In the genomic region with DNA sequence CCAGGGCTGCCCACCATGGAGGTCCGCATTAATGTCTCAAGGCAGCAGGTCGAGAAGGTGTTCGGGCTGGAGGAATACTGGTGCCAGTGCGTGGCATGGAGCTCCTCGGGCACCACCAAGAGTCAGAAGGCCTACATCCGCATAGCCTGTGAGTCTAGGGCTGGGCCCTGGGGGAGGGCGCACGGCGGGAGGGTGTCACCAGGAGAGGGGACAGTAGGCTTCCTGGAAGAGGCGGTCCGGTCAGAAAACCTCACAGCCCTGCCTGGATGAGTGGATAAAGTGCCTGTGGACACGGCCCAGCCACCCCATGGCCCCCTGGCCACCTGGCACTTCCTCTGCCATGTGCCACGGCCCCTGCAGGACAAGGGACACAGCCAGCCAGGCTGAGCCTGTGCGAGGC, we compare ENCODE assay signal across 25 cellular contexts. TPM values are rescaled to one million over a fixed set of nuclear protein-coding genes. Genes with fewer than 3 reads are reported as not detected.
A peak's percentile ranks its signal among the peaks of the same experiment; 100 is the strongest.
DNase-seq lines count a peak whose midpoint lies in the region; ATAC-seq, FAIRE-seq and TF ChIP-seq lines count a peak whose summit lies in the region.
"Had no signal": no experiment of that assay in that cellular context is flagged by ENCODE, and none has a peak within 500 bp of the region (broad histone marks: within the 10 kb centered on the region; RNA-seq: fewer than 3 reads in every experiment).

No MANE protein-coding gene starts in this region.

- POLR2A ChIA-PET in HEK293 (lab: Yijun Ruan, JAX) (no interaction called here), K562 (lab: Yijun Ruan, JAX) (interaction anchor here (0.7 kb wide), 1 partner anchor 152 kb away, joined by 3 read pairs; no protein-coding TSS in a partner anchor)

- TF ChIP-seq CTCF in HEK293 (tag by site-specific recombination; IDR thresholded peaks at IDR 0.05), result no peak
- TF ChIP-seq CTCF in K562 (IDR thresholded peaks at IDR 0.05 in 2 of 3, conservative IDR thresholded peaks at IDR 0.05 in 1 of 3; ENCODE audit: insufficient read depth in 2 of 3, low read depth in 1 of 3, low read length in 3 of 3), result no peak
- no peak for TF ChIP-seq CTCF in neural crest cell (conservative IDR thresholded peaks at IDR 0.05)

- H2BK15ac ChIP-seq in neuronal stem cell (ENCODE audit: low read length), result peak overlapping the region; percentile 100

- TF ChIP-seq RAD21 in K562 (CRISPR knock-in tag; conservative IDR thresholded peaks at IDR 0.05 in 1 of 2, IDR thresholded peaks at IDR 0.05 in 1 of 2), result no peak

- no peak overlapping the region for H3K14ac ChIP-seq in neuronal stem cell (ENCODE audit: low read length)

- CTCF ChIA-PET in HEK293 (lab: Yijun Ruan, JAX), result no interaction called here
- CTCF ChIA-PET in K562 (lab: Yijun Ruan, JAX; ENCODE audit: low intra/inter-chr PET ratio), result no interaction called here

- peak overlapping the region; percentile 100 for H2AK5ac ChIP-seq in neuronal stem cell (ENCODE audit: low read depth, low read length)

- FAIRE-seq in K562 (lab: Jason Lieb, UNC), result no peak
- FAIRE-seq: A204.1, D721Med, G401.6, GM12891, GM19239 had no signal

- WGBS in K562 (ENCODE audit: insufficient coverage, low coverage, missing lambda C conversion rate), result 3% methylated on average over 9 of the region's 14 CpGs
- no CpG with 5 or more reads among the region's 14 CpGs for WGBS in neuronal stem cell (ENCODE audit: extremely low coverage in 2 of 2, insufficient read length in 2 of 2, insufficient replicate concordance in 1 of 2), 2 donors

- no peaks in the 10 kb centered on the region for H3K4me1 ChIP-seq in HEK293 (ENCODE audit: control insufficient read depth, insufficient read depth, low read length)
- H3K4me1 ChIP-seq in K562 (replicated peaks in 1 of 2; ENCODE audit: control insufficient read depth in 2 of 2, insufficient read depth in 2 of 2, low read length in 2 of 2), result peaks cover 5 to 48% of the 10 kb centered on the region in 2 experiments; a peak in 4 of 5 replicates
- peaks cover 47 to 51% of the 10 kb centered on the region in 2 donors for H3K4me1 ChIP-seq in neuronal stem cell (ENCODE audit: control insufficient read depth in 2 of 2, insufficient read depth in 1 of 2, low read depth in 1 of 2, low read length in 2 of 2)

- H2BK12ac ChIP-seq in neuronal stem cell (ENCODE audit: low read length), result peak overlapping the region; percentile 100

- H3K4me3 Mint-ChIP-seq in neural crest cell, result no peak overlapping the region
- H3K4me3 Mint-ChIP-seq: CD4-positive, alpha-beta memory T cell; CD4-positive, CD25-positive, alpha-beta regulatory T cell had no signal

- H3K9me3 Mint-ChIP-seq in neural crest cell, result no peaks in the 10 kb centered on the region

- no peak for TF ChIP-seq EP300 in K562 (IDR thresholded peaks at IDR 0.05; ENCODE audit: low read length)

- no peak overlapping the region for H4K8ac ChIP-seq in neuronal stem cell (ENCODE audit: low read depth, low read length)

- ATAC-seq in K562 (no peak), GM19463 (IDR thresholded peaks at IDR 0.05; ENCODE audit: unreplicated experiment) (no peak)

- no peaks in the 10 kb centered on the region for H3K9me3 ChIP-seq in HEK293 (ENCODE audit: control insufficient read depth, insufficient read depth, low read depth, low read length)
- H3K9me3 ChIP-seq in K562 (replicated peaks; ENCODE audit: control insufficient read depth, insufficient read depth, low read depth, low read length), result no peaks in the 10 kb centered on the region
- no peaks in the 10 kb centered on the region for H3K9me3 ChIP-seq in neuronal stem cell (replicated peaks in 1 of 2; ENCODE audit: control insufficient read depth in 2 of 2, insufficient read depth in 1 of 2, low read depth in 1 of 2, low read length in 2 of 2)
- H3K9me3 ChIP-seq: BE2C, Caco-2 had no signal

- H3K23ac ChIP-seq in neuronal stem cell (ENCODE audit: low read depth, low read length, poor library complexity), result peak overlapping the region; percentile 91

- peak overlapping the region; percentile 100 for H4K91ac ChIP-seq in neuronal stem cell (ENCODE audit: low read depth, low read length, poor library complexity)

- H3K36me3 Mint-ChIP-seq in neural crest cell (ENCODE audit: low read depth), result no peaks in the 10 kb centered on the region
- H3K36me3 Mint-ChIP-seq: CD4-positive, alpha-beta memory T cell; CD4-positive, CD25-positive, alpha-beta regulatory T cell had no signal

- no peaks in the 10 kb centered on the region for H3K79me1 ChIP-seq in neuronal stem cell (ENCODE audit: low read depth, low read length)

- no peak for TF ChIP-seq POLR2A in K562 (conservative IDR thresholded peaks at IDR 0.05)

- H3K27me3 ChIP-seq in K562 (ENCODE audit: control insufficient read depth in 2 of 2, insufficient read depth in 2 of 2, low read length in 2 of 2), result peaks cover 31 to 64% of the 10 kb centered on the region in 2 experiments
- H3K27me3 ChIP-seq in neuronal stem cell (ENCODE audit: control insufficient read depth in 3 of 3, insufficient read depth in 3 of 3, low read depth in 1 of 3, low read length in 3 of 3), result peaks cover 0 to 51% (median 0%) of the 10 kb centered on the region in 3 experiments
- H3K27me3 ChIP-seq: BE2C had no signal

- H3K4me1 Mint-ChIP-seq in neural crest cell, result peaks cover 22% of the 10 kb centered on the region

- peak overlapping the region; percentile 76 for H2BK120ac ChIP-seq in neuronal stem cell (ENCODE audit: low read depth, low read length)

- H3K18ac ChIP-seq in neuronal stem cell (ENCODE audit: low read length), result peak overlapping the region; percentile 99

- H3K27ac Mint-ChIP-seq in neural crest cell (ENCODE audit: unreplicated experiment), result peak overlapping the region; percentile 91
- H3K27ac Mint-ChIP-seq: CD14-positive monocyte; CD4-positive, alpha-beta memory T cell had no signal

- in situ Hi-C loops in K562 (cut with MboI), result no loop called here

- BruUV-seq in K562 (replicated peaks; lab: Mats Ljungman, UMichigan), result no TSS peak

- peaks cover 28% of the 10 kb centered on the region for H4K20me1 ChIP-seq in K562 (replicated peaks; ENCODE audit: control insufficient read depth, insufficient read depth, low read length)

- H3K9ac ChIP-seq in K562 (ENCODE audit: insufficient read depth in 1 of 2, low read depth in 2 of 2, low read length in 2 of 2) (no peak overlapping the region), neuronal stem cell (ENCODE audit: low read depth, low read length, poor library complexity) (peak overlapping the region; percentile 61)
- H3K9ac ChIP-seq: BLaER1 had no signal

- intact Hi-C loops in K562 (cut with micrococcal nuclease), result no loop called here

- H2AFZ ChIP-seq in K562 (ENCODE audit: low read depth, low read length) (no peak overlapping the region), neuronal stem cell (ENCODE audit: low read length) (no peak overlapping the region)

- H3K36me3 ChIP-seq in HEK293 (ENCODE audit: control insufficient read depth in 2 of 2, insufficient read depth in 1 of 2, low read length in 2 of 2) (no peaks in the 10 kb centered on the region), K562 (ENCODE audit: control insufficient read depth, insufficient read depth, low read length) (no peaks in the 10 kb centered on the region), neuronal stem cell (replicated peaks in 1 of 2; ENCODE audit: control insufficient read depth in 2 of 2, insufficient read depth in 2 of 2, low read length in 2 of 2) (no peaks in the 10 kb centered on the region)
- H3K36me3 ChIP-seq: BLaER1 had no signal

- no peak overlapping the region for H3K4me3 ChIP-seq in HEK293 (ENCODE audit: low read depth, low read length)
- H3K4me3 ChIP-seq in K562, result no peak overlapping the region
- peak overlapping the region in 1 of 2 donors; percentile 47 for H3K4me3 ChIP-seq in neuronal stem cell (ENCODE audit: low read length in 2 of 2)
- H3K4me3 ChIP-seq: BLaER1 had no signal

- no peaks in the 10 kb centered on the region for H3K9me1 ChIP-seq in K562 (ENCODE audit: control insufficient read depth, insufficient read depth, low read length)

- peaks cover 32% of the 10 kb centered on the region for H3K27me3 Mint-ChIP-seq in neural crest cell (ENCODE audit: low read depth)

- H3K4me2 ChIP-seq in K562 (ENCODE audit: insufficient read depth, low read length) (no peak overlapping the region), neuronal stem cell (ENCODE audit: insufficient read depth, low read length, poor library complexity, severe bottlenecking) (no peak overlapping the region)
- H3K4me2 ChIP-seq: BLaER1 had no signal

- DNase-seq in K562 (ENCODE audit: extremely low read depth in 1 of 4, low spot score in 3 of 4), result no peak
- DNase-seq in neural crest cell (ENCODE audit: low read depth, low spot score), result no peak
- DNase-seq in neuronal stem cell (ENCODE audit: low spot score), result no peak
- no peak for DNase-seq in KG1 (lab: John Stamatoyannopoulos, UW)
- DNase-seq in activated naive CD4-positive, alpha-beta T cell treated with anti-CD3 and anti-CD28 coated beads, Interleukin-2, amount 50 U/mL, for 16 hours, result no peak
- DNase-seq: 8988T; ACHN; BE2C; C1 segment of cervical spinal cord; Caco-2; Calu3; CD4-positive, alpha-beta memory T cell; CD4-positive, CD25-positive, alpha-beta regulatory T cell; DMS79 treated with DMSO at 0.1 percent for 48 hours; GF-D8 had no signal

- H2BK5ac ChIP-seq in neuronal stem cell (ENCODE audit: low read length), result peak overlapping the region; percentile 56

- H3K4ac ChIP-seq in neuronal stem cell (ENCODE audit: low read length), result peak overlapping the region; percentile 46

- H3K79me2 ChIP-seq in K562 (ENCODE audit: control insufficient read depth, insufficient read depth, low read length), result no peaks in the 10 kb centered on the region

- H3K27ac ChIP-seq in HEK293 (ENCODE audit: extremely low read depth, low read depth, low read length), result no peak overlapping the region
- no peak overlapping the region for H3K27ac ChIP-seq in K562 (ENCODE audit: extremely low read depth, low read depth, low read length)
- no peak overlapping the region for H3K27ac ChIP-seq in neuronal stem cell (replicated peaks; ENCODE audit: low read length)
- H3K27ac ChIP-seq: BLaER1 had no signal

RNA-seq across cellular contexts. Expression of a gene that starts 31.0 kb away (rescaled TPM):
- not detected in 2 replicates for total RNA-seq in K562 (2011; cell fraction: chromatin; rRNA removed; ENCODE audit: low replicate concordance)
- not detected in 2 replicates for total RNA-seq in K562 (2011; cell fraction: nucleolus; rRNA removed)
- total RNA-seq in K562 (2011; cell fraction: nucleoplasm; rRNA removed), result not detected in 2 replicates
- total RNA-seq in K562 (2014; rRNA removed), result 0.08 TPM in 1 of 2 replicates, not detected in the other
- total RNA-seq in K562 (2014; rRNA removed; fragmentation: Illumina TruSeq; extraction: Trizol), result not detected in 2 replicates
- total RNA-seq in K562 (2015; rRNA removed; fragmentation: Illumina TruSeq; extraction: Trizol), result not detected in 2 replicates
- 0.16 TPM in 1 of 2 replicates, not detected in the other for total RNA-seq in K562 (2021)
- not detected in 2 replicates for polyA plus RNA-seq in K562 (2011; rRNA removed)
- not detected in 2 replicates for polyA plus RNA-seq in K562 (2011; cell fraction: cytosol; rRNA removed)
- 0.06 and 0.08 TPM in 2 replicates for polyA plus RNA-seq in K562 (2011; cell fraction: nucleus; rRNA removed)
- not detected in 2 replicates for polyA plus RNA-seq in K562 (2012)
- not detected in 2 replicates for polyA plus RNA-seq in K562 (2014; fragmentation: Illumina TruSeq; extraction: Trizol)
- polyA plus RNA-seq in K562 (2014; fragmentation: Nextera tagmentation; extraction: Ambion mirVana), result not detected
- polyA plus RNA-seq in K562 (2014; rRNA removed), result not detected in 2 replicates
- not detected in 2 replicates for polyA minus RNA-seq in K562 (2011; rRNA and poly(A)+ RNA removed)
- polyA minus RNA-seq in K562 (2011; cell fraction: cytosol; rRNA and poly(A)+ RNA removed), result not detected in 2 replicates
- not detected in 2 replicates for polyA minus RNA-seq in K562 (2011; cell fraction: nucleus; rRNA and poly(A)+ RNA removed)
- total RNA-seq in neural crest cell, result not detected in 2 replicates
- not detected for polyA plus RNA-seq in neuronal stem cell (2013, experiment 1 of 2)
- polyA plus RNA-seq in neuronal stem cell (2013, experiment 2 of 2), result 0.01 TPM
- polyA plus RNA-seq: AG04450; CD4-positive, alpha-beta memory T cell had no signal

RNA-seq across cellular contexts. Expression of a gene that starts 57.8 kb away (rescaled TPM):
- total RNA-seq in K562 (2011; cell fraction: chromatin; rRNA removed; ENCODE audit: low replicate concordance), result not detected in 2 replicates
- total RNA-seq in K562 (2011; cell fraction: nucleolus; rRNA removed), result not detected in 2 replicates
- not detected in 2 replicates for total RNA-seq in K562 (2011; cell fraction: nucleoplasm; rRNA removed)
- not detected in 2 replicates for total RNA-seq in K562 (2014; rRNA removed)
- not detected in 2 replicates for total RNA-seq in K562 (2014; rRNA removed; fragmentation: Illumina TruSeq; extraction: Trizol)
- not detected in 2 replicates for total RNA-seq in K562 (2015; rRNA removed; fragmentation: Illumina TruSeq; extraction: Trizol)
- not detected in 2 replicates for total RNA-seq in K562 (2021)
- not detected in 2 replicates for polyA plus RNA-seq in K562 (2011; rRNA removed)
- polyA plus RNA-seq in K562 (2011; cell fraction: cytosol; rRNA removed), result 0.03 TPM in 1 of 2 replicates, not detected in the other
- not detected in 2 replicates for polyA plus RNA-seq in K562 (2011; cell fraction: nucleus; rRNA removed)
- 0.06 TPM in 1 of 2 replicates, not detected in the other for polyA plus RNA-seq in K562 (2012)
- not detected in 2 replicates for polyA plus RNA-seq in K562 (2014; fragmentation: Illumina TruSeq; extraction: Trizol)
- not detected for polyA plus RNA-seq in K562 (2014; fragmentation: Nextera tagmentation; extraction: Ambion mirVana)
- not detected in 2 replicates for polyA plus RNA-seq in K562 (2014; rRNA removed)
- polyA minus RNA-seq in K562 (2011; rRNA and poly(A)+ RNA removed), result not detected in 2 replicates
- polyA minus RNA-seq in K562 (2011; cell fraction: cytosol; rRNA and poly(A)+ RNA removed), result not detected in 2 replicates
- polyA minus RNA-seq in K562 (2011; cell fraction: nucleus; rRNA and poly(A)+ RNA removed), result not detected in 2 replicates
- total RNA-seq in neural crest cell, result 0.32 and 0.70 TPM in 2 replicates
- polyA plus RNA-seq in neuronal stem cell (2013, experiment 1 of 2), result 1.3 TPM
- 1.4 TPM for polyA plus RNA-seq in neuronal stem cell (2013, experiment 2 of 2)
- total RNA-seq: Caco-2; CD4-positive, alpha-beta memory T cell; CD4-positive, CD25-positive, alpha-beta regulatory T cell had no signal
- polyA plus RNA-seq: AG04450; CD4-positive, alpha-beta memory T cell; CD4-positive, CD25-positive, alpha-beta regulatory T cell had no signal
